In genomic region chr10:58266826-58267712, GRCh38 we compare ENCODE assay signal across 1 cellular context.
A peak's percentile ranks its signal among the peaks of the same experiment; 100 is the strongest.
TF ChIP-seq lines count a peak whose summit lies in the region.

No MANE protein-coding gene starts in this region.

TF ChIP-seq in GM12878, 131 proteins besides CTCF, POLR2A, EP300 and RAD21 (continued from another document and continues in another):
- no peak for TF ChIP-seq ZNF687 (IDR thresholded peaks at IDR 0.05)
- TF ChIP-seq SIN3A (IDR thresholded peaks at IDR 0.05; ENCODE audit: low read depth, low read length) = 0 out of 2 replicates have a peak, but pooled peaks have one; percentile 66
- TF ChIP-seq ZNF384 (IDR thresholded peaks at IDR 0.05; ENCODE audit: borderline replicate concordance, low read depth, low read length) = no peak
- peak; percentile 65 for TF ChIP-seq NKRF (conservative IDR thresholded peaks at IDR 0.05)
- 0 out of 2 replicates have a peak, but pooled peaks have one; percentile 56 for TF ChIP-seq IKZF1 (conservative IDR thresholded peaks at IDR 0.05)
- 0 out of 2 replicates have a peak, but pooled peaks have one; percentile 52 for TF ChIP-seq NBN (IDR thresholded peaks at IDR 0.05)
- TF ChIP-seq ELK1 (IDR thresholded peaks at IDR 0.05; ENCODE audit: low read depth, low read length) = no peak
- no peak for TF ChIP-seq ZNF207 (IDR thresholded peaks at IDR 0.05; ENCODE audit: borderline replicate concordance)
- no peak for TF ChIP-seq BCL3 (IDR thresholded peaks at IDR 0.05; ENCODE audit: borderline replicate concordance, insufficient read depth, low read depth, low read length, poor library complexity, severe bottlenecking)
- TF ChIP-seq MYC (IDR thresholded peaks at IDR 0.05; ENCODE audit: insufficient read depth, insufficient read length, insufficient replicate concordance, low read length, severe bottlenecking) = peak; percentile 57
- peak; percentile 81 for TF ChIP-seq GATAD2B (conservative IDR thresholded peaks at IDR 0.05; ENCODE audit: low read depth)
- TF ChIP-seq CBX5 (IDR thresholded peaks at IDR 0.05; ENCODE audit: low read depth) = 0 out of 2 replicates have a peak, but pooled peaks have one; percentile 42
- TF ChIP-seq RFX5 (IDR thresholded peaks at IDR 0.05; ENCODE audit: low read depth, low read length) = no peak
- peak; percentile 43 for TF ChIP-seq MEF2B (IDR thresholded peaks at IDR 0.05; ENCODE audit: partially characterized antibody, poor library complexity, severe bottlenecking)
- TF ChIP-seq FOXK2 (IDR thresholded peaks at IDR 0.05) = no peak
- TF ChIP-seq HDGF (IDR thresholded peaks at IDR 0.05) = 0 out of 2 replicates have a peak, but pooled peaks have one; percentile 72
- no peak for TF ChIP-seq CHD2 (IDR thresholded peaks at IDR 0.05; ENCODE audit: borderline replicate concordance, low read depth, low read length)
- no peak for TF ChIP-seq ZNF24 (IDR thresholded peaks at IDR 0.05)
- peak; percentile 64 for TF ChIP-seq MAX (IDR thresholded peaks at IDR 0.05; ENCODE audit: low read depth, low read length)
- TF ChIP-seq RCOR1 (conservative IDR thresholded peaks at IDR 0.05; ENCODE audit: low read depth, low read length) = no peak
- no peak for TF ChIP-seq PKNOX1 (IDR thresholded peaks at IDR 0.05)
- no peak for TF ChIP-seq HSF1 (IDR thresholded peaks at IDR 0.05; ENCODE audit: low read depth, low read length)
- no peak for TF ChIP-seq YY1 (IDR thresholded peaks at IDR 0.05; ENCODE audit: low read depth, low read length)
- TF ChIP-seq ZBTB33 (IDR thresholded peaks at IDR 0.05) = no peak
- TF ChIP-seq ZBTB40 (IDR thresholded peaks at IDR 0.05; ENCODE audit: borderline replicate concordance) = no peak
- no peak for TF ChIP-seq KDM1A (IDR thresholded peaks at IDR 0.05; ENCODE audit: borderline replicate concordance)
- TF ChIP-seq BRCA1 (IDR thresholded peaks at IDR 0.05; ENCODE audit: low read depth, low read length) = no peak
- TF ChIP-seq E2F8 (IDR thresholded peaks at IDR 0.05; ENCODE audit: low read depth, partially characterized antibody) = no peak
- no peak for TF ChIP-seq CREM (IDR thresholded peaks at IDR 0.05; ENCODE audit: low read depth)
- no peak for TF ChIP-seq TCF3 (IDR thresholded peaks at IDR 0.05; ENCODE audit: borderline replicate concordance, insufficient read depth, low read depth, low read length)
- TF ChIP-seq EED (IDR thresholded peaks at IDR 0.05; ENCODE audit: low read depth) = no peak
- 0 out of 2 replicates have a peak, but pooled peaks have one; percentile 6 for TF ChIP-seq POLR2AphosphoS5 (IDR thresholded peaks at IDR 0.05; ENCODE audit: low read length)
